1 cellular context compared by ENCODE assay signal in genomic region chr10:15859865-15860691, GRCh38.
TF ChIP-seq lines count a peak whose summit lies in the region.

TSS of gene MINDY3 (minus strand) at chr10:15860507. CDS start at chr10:15860299, 208 bp downstream.

TF ChIP-seq in H1, 55 proteins besides CTCF, POLR2A, EP300 and RAD21 (continued from another document):
- TF ChIP-seq EGR1 (IDR thresholded peaks at IDR 0.05; ENCODE audit: borderline replicate concordance, low read depth, low read length) (peak; percentile 91), KDM1A (IDR thresholded peaks at IDR 0.05; ENCODE audit: borderline replicate concordance, low read length) (no peak), ASH2L (IDR thresholded peaks at IDR 0.05; ENCODE audit: low read length) (peak; percentile 90), SAP30 (IDR thresholded peaks at IDR 0.05; ENCODE audit: insufficient read depth, insufficient replicate concordance, low read length) (peak; percentile 66)
